Comparison of ENCODE assay signal across 21 cellular contexts in genomic region chr9:116298992-116299391, GRCh38.
DNase-seq lines count a peak whose midpoint lies in the region; ATAC-seq lines count a peak whose summit lies in the region.
"Had no signal": no experiment of that assay in that cellular context is flagged by ENCODE, and none has a peak within 500 bp of the region (broad histone marks: within the 10 kb centered on the region; RNA-seq: fewer than 3 reads in every experiment).

No MANE protein-coding gene starts in this region.

- H3K27me3 Mint-ChIP-seq in activated T-cell treated with anti-CD3 and anti-CD28 coated beads, Interleukin-2, amount 50 U/mL, for 72 hours (ENCODE audit: low read depth) = no peaks in the 10 kb centered on the region
- peaks cover 2% of the 10 kb centered on the region for H3K27me3 Mint-ChIP-seq in activated T-cell treated with anti-CD3 and anti-CD28 coated beads, Interleukin-2, amount 50 U/mL, for 4 hours (ENCODE audit: low read depth)

- no peak overlapping the region for H3K4me3 Mint-ChIP-seq in activated T-cell treated with anti-CD3 and anti-CD28 coated beads, Interleukin-2, amount 50 U/mL, for 72 hours
- no peak overlapping the region for H3K4me3 Mint-ChIP-seq in activated T-cell treated with anti-CD3 and anti-CD28 coated beads, Interleukin-2, amount 50 U/mL, for 4 hours
- H3K4me3 Mint-ChIP-seq: T-cell had no signal

- H3K4me3 ChIP-seq in SK-N-MC = no peak overlapping the region

- H3K27ac ChIP-seq in SK-N-MC = peak overlapping the region; percentile 57
- H3K27ac ChIP-seq: KMS-11 had no signal

- peak overlapping the region; percentile 15 for H3K27ac Mint-ChIP-seq in activated T-cell treated with anti-CD3 and anti-CD28 coated beads, Interleukin-2, amount 50 U/mL, for 72 hours
- H3K27ac Mint-ChIP-seq: T-cell had no signal

- H3K9me3 ChIP-seq in SK-N-MC (ENCODE audit: low read depth, low read length) = no peaks in the 10 kb centered on the region
- H3K9me3 ChIP-seq: BE2C had no signal

- no peaks in the 10 kb centered on the region for H3K4me1 Mint-ChIP-seq in activated T-cell treated with anti-CD3 and anti-CD28 coated beads, Interleukin-2, amount 50 U/mL, for 72 hours (ENCODE audit: low read depth)
- H3K4me1 Mint-ChIP-seq in activated T-cell treated with anti-CD3 and anti-CD28 coated beads, Interleukin-2, amount 50 U/mL, for 4 hours (ENCODE audit: low read depth) = no peaks in the 10 kb centered on the region
- H3K4me1 Mint-ChIP-seq: T-cell had no signal

- no peak for DNase-seq in activated T-cell treated with anti-CD3 and anti-CD28 coated beads, Interleukin-2, amount 50 U/mL, for 72 hours
- no peak for DNase-seq in activated T-cell treated with anti-CD3 and anti-CD28 coated beads, Interleukin-2, amount 50 U/mL, for 4 hours
- DNase-seq in SK-N-MC (ENCODE audit: low read depth, low spot score) (no peak), medulla oblongata (ENCODE audit: extremely low spot score) (peak; percentile 45), NCI-H1930 (lab: John Stamatoyannopoulos, UW) (no peak)
- no peak for DNase-seq in activated naive CD4-positive, alpha-beta T cell treated with Interleukin-2 at 50 U/mL for 16 hours
- DNase-seq: BE2C, DMS53, H7, NCI-H1105, NCI-H1694, NCI-H2081 treated with DMSO at 0.1 percent for 48 hours, NCI-H2227 treated with DMSO at 0.1 percent for 48 hours, NCI-H510A, NCI-H748 treated with DMSO at 0.1 percent for 48 hours, SIG-M5, T-cell had no signal

- peaks cover 4% of the 10 kb centered on the region in 2 donors for H3K9me3 Mint-ChIP-seq in activated T-cell treated with anti-CD3 and anti-CD28 coated beads, Interleukin-2, amount 50 U/mL, for 72 hours
- peaks cover 2% of the 10 kb centered on the region for H3K9me3 Mint-ChIP-seq in activated T-cell treated with anti-CD3 and anti-CD28 coated beads, Interleukin-2, amount 50 U/mL, for 4 hours

- no peak for ATAC-seq in activated T-cell treated with anti-CD3 and anti-CD28 coated beads, Interleukin-2, amount 50 U/mL, for 72 hours (replicated peaks in 1 of 2)
- ATAC-seq in activated T-cell treated with anti-CD3 and anti-CD28 coated beads, Interleukin-2, amount 50 U/mL, for 4 hours = no peak
- ATAC-seq in GM18868 (IDR thresholded peaks at IDR 0.05; ENCODE audit: unreplicated experiment) = no peak
- ATAC-seq: Panc1, SK-N-SH treated with all-trans-retinoic acid at 6 μM for 48 hours, T-cell had no signal

- H3K36me3 Mint-ChIP-seq in activated T-cell treated with anti-CD3 and anti-CD28 coated beads, Interleukin-2, amount 50 U/mL, for 72 hours (ENCODE audit: insufficient read depth in 2 of 2) = no peaks in the 10 kb centered on the region
- H3K36me3 Mint-ChIP-seq in activated T-cell treated with anti-CD3 and anti-CD28 coated beads, Interleukin-2, amount 50 U/mL, for 4 hours (ENCODE audit: insufficient read depth) = no peaks in the 10 kb centered on the region
- H3K36me3 Mint-ChIP-seq: T-cell had no signal

- no peak overlapping the region for H3K9ac ChIP-seq in SK-N-MC (ENCODE audit: insufficient read length)
- H3K9ac ChIP-seq: KMS-11 had no signal

- H3K36me3 ChIP-seq in SK-N-MC (ENCODE audit: insufficient read depth, low read length) = peaks cover 97% of the 10 kb centered on the region
- H3K36me3 ChIP-seq: BE2C had no signal
